ENCODE assay signal across 23 cellular contexts in genomic region chr17:41147531-41148204, GRCh38. TPM values are rescaled to one million over a fixed set of nuclear protein-coding genes. Genes with fewer than 3 reads are reported as not detected.
DNase-seq lines count a peak whose midpoint lies in the region; ATAC-seq, FAIRE-seq and TF ChIP-seq lines count a peak whose summit lies in the region.
"Had no signal": no experiment of that assay in that cellular context is flagged by ENCODE, and none has a peak within 500 bp of the region (broad histone marks: within the 10 kb centered on the region; RNA-seq: fewer than 3 reads in every experiment).

No MANE protein-coding gene starts in this region.

- DNase-seq in HepG2 (ENCODE audit: low spot score) (no peak), right lobe of liver (no peak), K562 (ENCODE audit: extremely low read depth in 1 of 4, low spot score in 3 of 4) (no peak), NCI-H524 (lab: John Stamatoyannopoulos, UW) (no peak)
- no peak for DNase-seq in activated CD8-positive, alpha-beta memory T cell treated with anti-CD3 and anti-CD28 coated beads, Interleukin-2, amount 50 U/mL, for 48 hours
- DNase-seq: 8988T; C1 segment of cervical spinal cord; CD4-positive, CD25-positive, alpha-beta regulatory T cell; CD8-positive, alpha-beta T cell; DMS 273 treated with DMSO at 0.1 percent for 48 hours; DMS79; EL; GDM1; GOT3 had no signal

- H3K36me3 ChIP-seq in HepG2 (replicated peaks in 1 of 2; ENCODE audit: control insufficient read depth in 1 of 2, insufficient read depth in 2 of 2, low read length in 2 of 2) (no peaks in the 10 kb centered on the region), right lobe of liver (no peaks in the 10 kb centered on the region), HEK293 (ENCODE audit: control insufficient read depth in 2 of 2, insufficient read depth in 1 of 2, low read length in 2 of 2) (no peaks in the 10 kb centered on the region), K562 (ENCODE audit: control insufficient read depth, insufficient read depth, low read length) (no peaks in the 10 kb centered on the region)
- H3K36me3 ChIP-seq: HAP-1 had no signal

- no peak overlapping the region for H3K9ac ChIP-seq in HepG2 (ENCODE audit: insufficient read depth, low read depth, low read length)
- H3K9ac ChIP-seq in K562 (ENCODE audit: insufficient read depth in 1 of 2, low read depth in 2 of 2, low read length in 2 of 2) = no peak overlapping the region

- TF ChIP-seq EP300 in HepG2 (IDR thresholded peaks at IDR 0.05; ENCODE audit: low read depth in 2 of 2, low read length in 2 of 2) (no peak), HepG2 (CRISPR knock-in tag; IDR thresholded peaks at IDR 0.05; ENCODE audit: borderline replicate concordance) (no peak), K562 (IDR thresholded peaks at IDR 0.05; ENCODE audit: low read length) (no peak)

- in situ Hi-C loops in HepG2 (cut with HindIII; ENCODE audit: extremely low pct_ligation_motif_present, low pct_unique_long_range_greater_than_20kb) = no loop called here
- in situ Hi-C loops in K562 (cut with MboI) = no loop called here

- H3K4me3 ChIP-seq in HepG2 (replicated peaks in 1 of 3; ENCODE audit: insufficient read depth in 1 of 3, low read depth in 2 of 3, low read length in 3 of 3) (no peak overlapping the region), right lobe of liver (no peak overlapping the region), HEK293 (ENCODE audit: low read depth, low read length) (no peak overlapping the region), K562 (no peak overlapping the region)
- H3K4me3 ChIP-seq: A549, GM12878, HAP-1 had no signal

- H4K20me1 ChIP-seq in HepG2 (ENCODE audit: insufficient read depth, low read length) (no peaks in the 10 kb centered on the region), K562 (replicated peaks; ENCODE audit: control insufficient read depth, insufficient read depth, low read length) (no peaks in the 10 kb centered on the region)

- FAIRE-seq in HepG2 (lab: Jason Lieb, UNC) (no peak), K562 (lab: Jason Lieb, UNC) (no peak)
- FAIRE-seq: D721Med, GM12878, GM19239, H54 had no signal

- TF ChIP-seq CTCF in HepG2 (CRISPR knock-in tag; IDR thresholded peaks at IDR 0.05) (no peak), right lobe of liver (IDR thresholded peaks at IDR 0.05) (no peak), HEK293 (tag by site-specific recombination; IDR thresholded peaks at IDR 0.05) (no peak), K562 (IDR thresholded peaks at IDR 0.05 in 2 of 3, conservative IDR thresholded peaks at IDR 0.05 in 1 of 3; ENCODE audit: insufficient read depth in 2 of 3, low read depth in 1 of 3, low read length in 3 of 3) (no peak)

- 51% methylated on average over 2 of the region's 2 CpGs for WGBS in HepG2 (ENCODE audit: low lambda C conversion rate)
- 76% methylated on average over 2 of the region's 2 CpGs for WGBS in right lobe of liver (ENCODE audit: insufficient coverage, low coverage, low lambda C conversion rate, missing lambda C conversion rate)
- 4% methylated on average over 2 of the region's 2 CpGs for WGBS in K562 (ENCODE audit: insufficient coverage, low coverage, missing lambda C conversion rate)

- H3K9me3 ChIP-seq in HepG2 (ENCODE audit: low read length) (peaks cover 17% of the 10 kb centered on the region), right lobe of liver (no peaks in the 10 kb centered on the region), HEK293 (ENCODE audit: control insufficient read depth, insufficient read depth, low read depth, low read length) (no peaks in the 10 kb centered on the region), K562 (replicated peaks; ENCODE audit: control insufficient read depth, insufficient read depth, low read depth, low read length) (no peaks in the 10 kb centered on the region)
- H3K9me3 ChIP-seq: HAP-1 had no signal

- H3K9me1 ChIP-seq in K562 (ENCODE audit: control insufficient read depth, insufficient read depth, low read length) = no peaks in the 10 kb centered on the region

- ATAC-seq in HepG2 = no peak
- ATAC-seq in right lobe of liver = no peak
- ATAC-seq in K562 = no peak
- ATAC-seq in GM21825 (IDR thresholded peaks at IDR 0.05; ENCODE audit: unreplicated experiment) = no peak
- ATAC-seq: A549; CD8-positive, alpha-beta T cell; GM12878 had no signal

- no TSS peak for BruUV-seq in HepG2 (replicated peaks; lab: Mats Ljungman, UMichigan)
- BruUV-seq in K562 (replicated peaks; lab: Mats Ljungman, UMichigan) = no TSS peak

- no peak overlapping the region for H2AFZ ChIP-seq in HepG2 (ENCODE audit: low read length)
- H2AFZ ChIP-seq in K562 (ENCODE audit: low read depth, low read length) = no peak overlapping the region

- H3K4me1 ChIP-seq in HepG2 (ENCODE audit: insufficient read depth, low read length) (no peaks in the 10 kb centered on the region), right lobe of liver (no peaks in the 10 kb centered on the region), HEK293 (ENCODE audit: control insufficient read depth, insufficient read depth, low read length) (no peaks in the 10 kb centered on the region), K562 (replicated peaks in 1 of 2; ENCODE audit: control insufficient read depth in 2 of 2, insufficient read depth in 2 of 2, low read length in 2 of 2) (no peaks in the 10 kb centered on the region)
- H3K4me1 ChIP-seq: A549, HAP-1 had no signal

- no peak overlapping the region for H3K4me2 ChIP-seq in HepG2 (ENCODE audit: low read depth, low read length)
- H3K4me2 ChIP-seq in K562 (ENCODE audit: insufficient read depth, low read length) = no peak overlapping the region
- H3K4me2 ChIP-seq: A549 had no signal

- no peak for TF ChIP-seq POLR2A in HepG2 (IDR thresholded peaks at IDR 0.05; ENCODE audit: insufficient read depth in 1 of 2, low read depth in 2 of 2, low read length in 2 of 2)
- no peak for TF ChIP-seq POLR2A in right lobe of liver (IDR thresholded peaks at IDR 0.05)
- TF ChIP-seq POLR2A in K562 (conservative IDR thresholded peaks at IDR 0.05) = no peak

- no peaks in the 10 kb centered on the region for H3K27me3 ChIP-seq in HepG2 (ENCODE audit: control insufficient read depth in 1 of 2, insufficient read depth in 2 of 2, low read length in 2 of 2)
- H3K27me3 ChIP-seq in right lobe of liver = no peaks in the 10 kb centered on the region
- no peaks in the 10 kb centered on the region for H3K27me3 ChIP-seq in K562 (ENCODE audit: control insufficient read depth in 2 of 2, insufficient read depth in 2 of 2, low read length in 2 of 2)

- no peak overlapping the region for H3K27ac ChIP-seq in HepG2 (ENCODE audit: extremely low read length, insufficient read depth, low read length)
- no peak overlapping the region for H3K27ac ChIP-seq in right lobe of liver
- H3K27ac ChIP-seq in HEK293 (ENCODE audit: extremely low read depth, low read depth, low read length) = no peak overlapping the region
- H3K27ac ChIP-seq in K562 (ENCODE audit: extremely low read depth, low read depth, low read length) = no peak overlapping the region
- H3K27ac ChIP-seq: A549 had no signal

- CTCF ChIA-PET in HepG2 (lab: Yijun Ruan, JAX; ENCODE audit: low intra/inter-chr PET ratio, low total read pairs) (no interaction called here), HEK293 (lab: Yijun Ruan, JAX) (interaction anchor here (0.7 to 1.5 kb wide), 5 partner anchors 12 to 518 kb away, joined by 3 to 4 read pairs (median 3); no protein-coding TSS in a partner anchor), K562 (lab: Yijun Ruan, JAX; ENCODE audit: low intra/inter-chr PET ratio) (no interaction called here)

- no peaks in the 10 kb centered on the region for H3K79me2 ChIP-seq in HepG2 (ENCODE audit: insufficient read depth, low read length)
- H3K79me2 ChIP-seq in K562 (ENCODE audit: control insufficient read depth, insufficient read depth, low read length) = no peaks in the 10 kb centered on the region

- intact Hi-C loops in HepG2 (cut with micrococcal nuclease; ENCODE audit: unreplicated experiment) (no loop called here), right lobe of liver (cut with DNase I) (no loop called here), K562 (cut with micrococcal nuclease) (no loop called here)

- POLR2A ChIA-PET in HepG2 (lab: Yijun Ruan, JAX) (no interaction called here), HEK293 (lab: Yijun Ruan, JAX) (no interaction called here), K562 (lab: Yijun Ruan, JAX) (no interaction called here)

- no peak for TF ChIP-seq RAD21 in HepG2 (CRISPR knock-in tag; IDR thresholded peaks at IDR 0.05)
- TF ChIP-seq RAD21 in K562 (CRISPR knock-in tag; conservative IDR thresholded peaks at IDR 0.05 in 1 of 2, IDR thresholded peaks at IDR 0.05 in 1 of 2) = no peak

RNA-seq across cellular contexts. Expression of gene KRTAP4-5, which starts 2.0 kb away (rescaled TPM):
- total RNA-seq in HepG2 (2016; rRNA removed; fragmentation: Illumina TruSeq; extraction: Trizol) (not detected in 2 replicates), right lobe of liver (not detected), K562 (2014; rRNA removed) (not detected in 2 replicates), K562 (2014; rRNA removed; fragmentation: Illumina TruSeq; extraction: Trizol) (not detected in 2 replicates), K562 (2015; rRNA removed; fragmentation: Illumina TruSeq; extraction: Trizol) (not detected in 2 replicates), K562 (2021) (not detected in 2 replicates)
- total RNA-seq in HepG2 (2016; cell fraction: cytosol; rRNA removed; fragmentation: Illumina TruSeq; extraction: Trizol; ENCODE audit: low read depth) = not detected in 2 replicates
- total RNA-seq in HepG2 (2016; cell fraction: insoluble cytoplasmic fraction; rRNA removed; fragmentation: Illumina TruSeq; extraction: Trizol) = not detected in 2 replicates
- total RNA-seq in HepG2 (2016; cell fraction: membrane; rRNA removed; fragmentation: Illumina TruSeq; extraction: Trizol) = not detected in 2 replicates
- total RNA-seq in HepG2 (2016; cell fraction: nucleus; rRNA removed; fragmentation: Illumina TruSeq; extraction: Trizol) = not detected in 2 replicates
- polyA plus RNA-seq in HepG2 (2011; rRNA removed) (not detected in 2 replicates), K562 (2011; rRNA removed) (not detected in 2 replicates), K562 (2014; fragmentation: Illumina TruSeq; extraction: Trizol) (not detected in 2 replicates), K562 (2014; fragmentation: Nextera tagmentation; extraction: Ambion mirVana) (not detected), K562 (2014; rRNA removed) (not detected in 2 replicates)
- not detected in 2 replicates for polyA plus RNA-seq in HepG2 (2011; cell fraction: cytosol; rRNA removed)
- not detected in 2 replicates for polyA plus RNA-seq in HepG2 (2011; cell fraction: nucleus; rRNA removed)
- not detected in 2 replicates for polyA plus RNA-seq in HepG2 (2012)
- polyA plus RNA-seq in HepG2 (2016; cell fraction: cytosol; fragmentation: Illumina TruSeq; extraction: Trizol; ENCODE audit: low read depth) = not detected in 2 replicates
- polyA plus RNA-seq in HepG2 (2016; cell fraction: insoluble cytoplasmic fraction; fragmentation: Illumina TruSeq; extraction: Trizol; ENCODE audit: low read depth) = not detected in 2 replicates
- polyA plus RNA-seq in HepG2 (2016; cell fraction: membrane; fragmentation: Illumina TruSeq; extraction: Trizol; ENCODE audit: low read depth) = not detected in 2 replicates
- not detected in 2 replicates for polyA plus RNA-seq in HepG2 (2016; cell fraction: nucleus; fragmentation: Illumina TruSeq; extraction: Trizol; ENCODE audit: insufficient read depth, low read depth)
- polyA minus RNA-seq in HepG2 (2011; rRNA and poly(A)+ RNA removed; ENCODE audit: low replicate concordance) = not detected in 2 replicates
- polyA minus RNA-seq in HepG2 (2011; cell fraction: cytosol; rRNA and poly(A)+ RNA removed) = not detected in 2 replicates
- polyA minus RNA-seq in HepG2 (2011; cell fraction: nucleus; rRNA and poly(A)+ RNA removed) = not detected in 2 replicates
- total RNA-seq in K562 (2011; cell fraction: chromatin; rRNA removed; ENCODE audit: low replicate concordance) = not detected in 2 replicates
- total RNA-seq in K562 (2011; cell fraction: nucleolus; rRNA removed) = not detected in 2 replicates
- total RNA-seq in K562 (2011; cell fraction: nucleoplasm; rRNA removed) = not detected in 2 replicates
- not detected in 2 replicates for polyA plus RNA-seq in K562 (2011; cell fraction: cytosol; rRNA removed)
- polyA plus RNA-seq in K562 (2011; cell fraction: nucleus; rRNA removed) = not detected in 2 replicates
- polyA plus RNA-seq in K562 (2012) = not detected in 2 replicates
- not detected in 2 replicates for polyA minus RNA-seq in K562 (2011; rRNA and poly(A)+ RNA removed)
- not detected in 2 replicates for polyA minus RNA-seq in K562 (2011; cell fraction: cytosol; rRNA and poly(A)+ RNA removed)
- not detected in 2 replicates for polyA minus RNA-seq in K562 (2011; cell fraction: nucleus; rRNA and poly(A)+ RNA removed)
- total RNA-seq: CD4-positive, CD25-positive, alpha-beta regulatory T cell; CD8-positive, alpha-beta T cell; GM12878 had no signal
- polyA plus RNA-seq: A549; BJ; CD4-positive, CD25-positive, alpha-beta regulatory T cell; GM12878 had no signal

RNA-seq across cellular contexts. Expression of gene KRTAP4-6, which starts 7.3 kb away (rescaled TPM):
- not detected in 2 replicates for total RNA-seq in HepG2 (2016; rRNA removed; fragmentation: Illumina TruSeq; extraction: Trizol)
- total RNA-seq in HepG2 (2016; cell fraction: cytosol; rRNA removed; fragmentation: Illumina TruSeq; extraction: Trizol; ENCODE audit: low read depth) = not detected in 2 replicates
- total RNA-seq in HepG2 (2016; cell fraction: insoluble cytoplasmic fraction; rRNA removed; fragmentation: Illumina TruSeq; extraction: Trizol) = not detected in 2 replicates
- not detected in 2 replicates for total RNA-seq in HepG2 (2016; cell fraction: membrane; rRNA removed; fragmentation: Illumina TruSeq; extraction: Trizol)
- not detected in 2 replicates for total RNA-seq in HepG2 (2016; cell fraction: nucleus; rRNA removed; fragmentation: Illumina TruSeq; extraction: Trizol)
- polyA plus RNA-seq in HepG2 (2011; rRNA removed) = not detected in 2 replicates
- not detected in 2 replicates for polyA plus RNA-seq in HepG2 (2011; cell fraction: cytosol; rRNA removed)
- polyA plus RNA-seq in HepG2 (2011; cell fraction: nucleus; rRNA removed) = not detected in 2 replicates
- not detected in 2 replicates for polyA plus RNA-seq in HepG2 (2012)
- not detected in 2 replicates for polyA plus RNA-seq in HepG2 (2016; cell fraction: cytosol; fragmentation: Illumina TruSeq; extraction: Trizol; ENCODE audit: low read depth)
- polyA plus RNA-seq in HepG2 (2016; cell fraction: insoluble cytoplasmic fraction; fragmentation: Illumina TruSeq; extraction: Trizol; ENCODE audit: low read depth) = not detected in 2 replicates
- polyA plus RNA-seq in HepG2 (2016; cell fraction: membrane; fragmentation: Illumina TruSeq; extraction: Trizol; ENCODE audit: low read depth) = not detected in 2 replicates
- polyA plus RNA-seq in HepG2 (2016; cell fraction: nucleus; fragmentation: Illumina TruSeq; extraction: Trizol; ENCODE audit: insufficient read depth, low read depth) = not detected in 2 replicates
- polyA minus RNA-seq in HepG2 (2011; rRNA and poly(A)+ RNA removed; ENCODE audit: low replicate concordance) = not detected in 2 replicates
- not detected in 2 replicates for polyA minus RNA-seq in HepG2 (2011; cell fraction: cytosol; rRNA and poly(A)+ RNA removed)
- polyA minus RNA-seq in HepG2 (2011; cell fraction: nucleus; rRNA and poly(A)+ RNA removed) = not detected in 2 replicates
- not detected for total RNA-seq in right lobe of liver
- not detected in 2 replicates for total RNA-seq in K562 (2011; cell fraction: chromatin; rRNA removed; ENCODE audit: low replicate concordance)
- not detected in 2 replicates for total RNA-seq in K562 (2011; cell fraction: nucleolus; rRNA removed)
- total RNA-seq in K562 (2011; cell fraction: nucleoplasm; rRNA removed) = not detected in 2 replicates
- total RNA-seq in K562 (2014; rRNA removed) = not detected in 2 replicates
- total RNA-seq in K562 (2014; rRNA removed; fragmentation: Illumina TruSeq; extraction: Trizol) = not detected in 2 replicates
- total RNA-seq in K562 (2015; rRNA removed; fragmentation: Illumina TruSeq; extraction: Trizol) = not detected in 2 replicates
- total RNA-seq in K562 (2021) = not detected in 2 replicates
- polyA plus RNA-seq in K562 (2011; rRNA removed) = not detected in 2 replicates
- polyA plus RNA-seq in K562 (2011; cell fraction: cytosol; rRNA removed) = not detected in 2 replicates
- not detected in 2 replicates for polyA plus RNA-seq in K562 (2011; cell fraction: nucleus; rRNA removed)
- not detected in 2 replicates for polyA plus RNA-seq in K562 (2012)
- polyA plus RNA-seq in K562 (2014; fragmentation: Illumina TruSeq; extraction: Trizol) = not detected in 2 replicates
- polyA plus RNA-seq in K562 (2014; fragmentation: Nextera tagmentation; extraction: Ambion mirVana) = not detected
- not detected in 2 replicates for polyA plus RNA-seq in K562 (2014; rRNA removed)
- not detected in 2 replicates for polyA minus RNA-seq in K562 (2011; rRNA and poly(A)+ RNA removed)
- not detected in 2 replicates for polyA minus RNA-seq in K562 (2011; cell fraction: cytosol; rRNA and poly(A)+ RNA removed)
- not detected in 2 replicates for polyA minus RNA-seq in K562 (2011; cell fraction: nucleus; rRNA and poly(A)+ RNA removed)
- total RNA-seq: CD4-positive, CD25-positive, alpha-beta regulatory T cell; CD8-positive, alpha-beta T cell; GM12878 had no signal
- polyA plus RNA-seq: A549; BJ; CD4-positive, CD25-positive, alpha-beta regulatory T cell; GM12878 had no signal

RNA-seq across cellular contexts. Expression of gene KRTAP4-4, which starts 12.9 kb away (rescaled TPM):
- total RNA-seq in HepG2 (2016; rRNA removed; fragmentation: Illumina TruSeq; extraction: Trizol) (not detected in 2 replicates), right lobe of liver (not detected), K562 (2014; rRNA removed) (not detected in 2 replicates), K562 (2014; rRNA removed; fragmentation: Illumina TruSeq; extraction: Trizol) (not detected in 2 replicates), K562 (2015; rRNA removed; fragmentation: Illumina TruSeq; extraction: Trizol) (not detected in 2 replicates), K562 (2021) (not detected in 2 replicates)
- total RNA-seq in HepG2 (2016; cell fraction: cytosol; rRNA removed; fragmentation: Illumina TruSeq; extraction: Trizol; ENCODE audit: low read depth) = not detected in 2 replicates
- total RNA-seq in HepG2 (2016; cell fraction: insoluble cytoplasmic fraction; rRNA removed; fragmentation: Illumina TruSeq; extraction: Trizol) = not detected in 2 replicates
- not detected in 2 replicates for total RNA-seq in HepG2 (2016; cell fraction: membrane; rRNA removed; fragmentation: Illumina TruSeq; extraction: Trizol)
- not detected in 2 replicates for total RNA-seq in HepG2 (2016; cell fraction: nucleus; rRNA removed; fragmentation: Illumina TruSeq; extraction: Trizol)
- polyA plus RNA-seq in HepG2 (2011; rRNA removed) (not detected in 2 replicates), K562 (2011; rRNA removed) (not detected in 2 replicates), K562 (2014; fragmentation: Illumina TruSeq; extraction: Trizol) (not detected in 2 replicates), K562 (2014; fragmentation: Nextera tagmentation; extraction: Ambion mirVana) (not detected), K562 (2014; rRNA removed) (not detected in 2 replicates)
- polyA plus RNA-seq in HepG2 (2011; cell fraction: cytosol; rRNA removed) = not detected in 2 replicates
- polyA plus RNA-seq in HepG2 (2011; cell fraction: nucleus; rRNA removed) = not detected in 2 replicates
- not detected in 2 replicates for polyA plus RNA-seq in HepG2 (2012)
- polyA plus RNA-seq in HepG2 (2016; cell fraction: cytosol; fragmentation: Illumina TruSeq; extraction: Trizol; ENCODE audit: low read depth) = not detected in 2 replicates
- polyA plus RNA-seq in HepG2 (2016; cell fraction: insoluble cytoplasmic fraction; fragmentation: Illumina TruSeq; extraction: Trizol; ENCODE audit: low read depth) = not detected in 2 replicates
- polyA plus RNA-seq in HepG2 (2016; cell fraction: membrane; fragmentation: Illumina TruSeq; extraction: Trizol; ENCODE audit: low read depth) = not detected in 2 replicates
- not detected in 2 replicates for polyA plus RNA-seq in HepG2 (2016; cell fraction: nucleus; fragmentation: Illumina TruSeq; extraction: Trizol; ENCODE audit: insufficient read depth, low read depth)
- not detected in 2 replicates for polyA minus RNA-seq in HepG2 (2011; rRNA and poly(A)+ RNA removed; ENCODE audit: low replicate concordance)
- polyA minus RNA-seq in HepG2 (2011; cell fraction: cytosol; rRNA and poly(A)+ RNA removed) = not detected in 2 replicates
- not detected in 2 replicates for polyA minus RNA-seq in HepG2 (2011; cell fraction: nucleus; rRNA and poly(A)+ RNA removed)
- total RNA-seq in K562 (2011; cell fraction: chromatin; rRNA removed; ENCODE audit: low replicate concordance) = not detected in 2 replicates
- not detected in 2 replicates for total RNA-seq in K562 (2011; cell fraction: nucleolus; rRNA removed)
- not detected in 2 replicates for total RNA-seq in K562 (2011; cell fraction: nucleoplasm; rRNA removed)
- not detected in 2 replicates for polyA plus RNA-seq in K562 (2011; cell fraction: cytosol; rRNA removed)
- not detected in 2 replicates for polyA plus RNA-seq in K562 (2011; cell fraction: nucleus; rRNA removed)
- polyA plus RNA-seq in K562 (2012) = not detected in 2 replicates
- polyA minus RNA-seq in K562 (2011; rRNA and poly(A)+ RNA removed) = not detected in 2 replicates
- polyA minus RNA-seq in K562 (2011; cell fraction: cytosol; rRNA and poly(A)+ RNA removed) = not detected in 2 replicates
- not detected in 2 replicates for polyA minus RNA-seq in K562 (2011; cell fraction: nucleus; rRNA and poly(A)+ RNA removed)
- total RNA-seq: CD4-positive, CD25-positive, alpha-beta regulatory T cell; CD8-positive, alpha-beta T cell; GM12878 had no signal
- polyA plus RNA-seq: A549; BJ; CD4-positive, CD25-positive, alpha-beta regulatory T cell; GM12878 had no signal

RNA-seq across cellular contexts. Expression of gene KRTAP4-3, which starts 20.4 kb away (rescaled TPM):
- total RNA-seq in HepG2 (2016; rRNA removed; fragmentation: Illumina TruSeq; extraction: Trizol) (not detected in 2 replicates), right lobe of liver (not detected), K562 (2014; rRNA removed) (not detected in 2 replicates), K562 (2014; rRNA removed; fragmentation: Illumina TruSeq; extraction: Trizol) (not detected in 2 replicates), K562 (2015; rRNA removed; fragmentation: Illumina TruSeq; extraction: Trizol) (not detected in 2 replicates), K562 (2021) (not detected in 2 replicates)
- not detected in 2 replicates for total RNA-seq in HepG2 (2016; cell fraction: cytosol; rRNA removed; fragmentation: Illumina TruSeq; extraction: Trizol; ENCODE audit: low read depth)
- total RNA-seq in HepG2 (2016; cell fraction: insoluble cytoplasmic fraction; rRNA removed; fragmentation: Illumina TruSeq; extraction: Trizol) = not detected in 2 replicates
- not detected in 2 replicates for total RNA-seq in HepG2 (2016; cell fraction: membrane; rRNA removed; fragmentation: Illumina TruSeq; extraction: Trizol)
- total RNA-seq in HepG2 (2016; cell fraction: nucleus; rRNA removed; fragmentation: Illumina TruSeq; extraction: Trizol) = not detected in 2 replicates
- polyA plus RNA-seq in HepG2 (2011; rRNA removed) (not detected in 2 replicates), K562 (2011; rRNA removed) (not detected in 2 replicates), K562 (2014; fragmentation: Illumina TruSeq; extraction: Trizol) (not detected in 2 replicates), K562 (2014; fragmentation: Nextera tagmentation; extraction: Ambion mirVana) (not detected), K562 (2014; rRNA removed) (not detected in 2 replicates)
- polyA plus RNA-seq in HepG2 (2011; cell fraction: cytosol; rRNA removed) = not detected in 2 replicates
- not detected in 2 replicates for polyA plus RNA-seq in HepG2 (2011; cell fraction: nucleus; rRNA removed)
- not detected in 2 replicates for polyA plus RNA-seq in HepG2 (2012)
- not detected in 2 replicates for polyA plus RNA-seq in HepG2 (2016; cell fraction: cytosol; fragmentation: Illumina TruSeq; extraction: Trizol; ENCODE audit: low read depth)
- not detected in 2 replicates for polyA plus RNA-seq in HepG2 (2016; cell fraction: insoluble cytoplasmic fraction; fragmentation: Illumina TruSeq; extraction: Trizol; ENCODE audit: low read depth)
- not detected in 2 replicates for polyA plus RNA-seq in HepG2 (2016; cell fraction: membrane; fragmentation: Illumina TruSeq; extraction: Trizol; ENCODE audit: low read depth)
- not detected in 2 replicates for polyA plus RNA-seq in HepG2 (2016; cell fraction: nucleus; fragmentation: Illumina TruSeq; extraction: Trizol; ENCODE audit: insufficient read depth, low read depth)
- polyA minus RNA-seq in HepG2 (2011; rRNA and poly(A)+ RNA removed; ENCODE audit: low replicate concordance) = not detected in 2 replicates
- polyA minus RNA-seq in HepG2 (2011; cell fraction: cytosol; rRNA and poly(A)+ RNA removed) = not detected in 2 replicates
- not detected in 2 replicates for polyA minus RNA-seq in HepG2 (2011; cell fraction: nucleus; rRNA and poly(A)+ RNA removed)
- total RNA-seq in K562 (2011; cell fraction: chromatin; rRNA removed; ENCODE audit: low replicate concordance) = not detected in 2 replicates
- not detected in 2 replicates for total RNA-seq in K562 (2011; cell fraction: nucleolus; rRNA removed)
- total RNA-seq in K562 (2011; cell fraction: nucleoplasm; rRNA removed) = not detected in 2 replicates
- not detected in 2 replicates for polyA plus RNA-seq in K562 (2011; cell fraction: cytosol; rRNA removed)
- polyA plus RNA-seq in K562 (2011; cell fraction: nucleus; rRNA removed) = not detected in 2 replicates
- polyA plus RNA-seq in K562 (2012) = not detected in 2 replicates
- not detected in 2 replicates for polyA minus RNA-seq in K562 (2011; rRNA and poly(A)+ RNA removed)
- not detected in 2 replicates for polyA minus RNA-seq in K562 (2011; cell fraction: cytosol; rRNA and poly(A)+ RNA removed)
- polyA minus RNA-seq in K562 (2011; cell fraction: nucleus; rRNA and poly(A)+ RNA removed) = not detected in 2 replicates
- total RNA-seq: CD4-positive, CD25-positive, alpha-beta regulatory T cell; CD8-positive, alpha-beta T cell; GM12878 had no signal
- polyA plus RNA-seq: A549; BJ; CD4-positive, CD25-positive, alpha-beta regulatory T cell; GM12878 had no signal

RNA-seq across cellular contexts. Expression of gene KRTAP4-12, which starts 23.7 kb away (rescaled TPM):
- total RNA-seq in HepG2 (2016; rRNA removed; fragmentation: Illumina TruSeq; extraction: Trizol) (not detected in 2 replicates), right lobe of liver (not detected), K562 (2014; rRNA removed) (not detected in 2 replicates), K562 (2014; rRNA removed; fragmentation: Illumina TruSeq; extraction: Trizol) (not detected in 2 replicates), K562 (2015; rRNA removed; fragmentation: Illumina TruSeq; extraction: Trizol) (not detected in 2 replicates), K562 (2021) (not detected in 2 replicates)
- total RNA-seq in HepG2 (2016; cell fraction: cytosol; rRNA removed; fragmentation: Illumina TruSeq; extraction: Trizol; ENCODE audit: low read depth) = not detected in 2 replicates
- total RNA-seq in HepG2 (2016; cell fraction: insoluble cytoplasmic fraction; rRNA removed; fragmentation: Illumina TruSeq; extraction: Trizol) = not detected in 2 replicates
- total RNA-seq in HepG2 (2016; cell fraction: membrane; rRNA removed; fragmentation: Illumina TruSeq; extraction: Trizol) = not detected in 2 replicates
- not detected in 2 replicates for total RNA-seq in HepG2 (2016; cell fraction: nucleus; rRNA removed; fragmentation: Illumina TruSeq; extraction: Trizol)
- polyA plus RNA-seq in HepG2 (2011; rRNA removed) (not detected in 2 replicates), K562 (2011; rRNA removed) (not detected in 2 replicates), K562 (2014; fragmentation: Illumina TruSeq; extraction: Trizol) (not detected in 2 replicates), K562 (2014; fragmentation: Nextera tagmentation; extraction: Ambion mirVana) (not detected), K562 (2014; rRNA removed) (not detected in 2 replicates)
- not detected in 2 replicates for polyA plus RNA-seq in HepG2 (2011; cell fraction: cytosol; rRNA removed)
- not detected in 2 replicates for polyA plus RNA-seq in HepG2 (2011; cell fraction: nucleus; rRNA removed)
- not detected in 2 replicates for polyA plus RNA-seq in HepG2 (2012)
- polyA plus RNA-seq in HepG2 (2016; cell fraction: cytosol; fragmentation: Illumina TruSeq; extraction: Trizol; ENCODE audit: low read depth) = not detected in 2 replicates
- not detected in 2 replicates for polyA plus RNA-seq in HepG2 (2016; cell fraction: insoluble cytoplasmic fraction; fragmentation: Illumina TruSeq; extraction: Trizol; ENCODE audit: low read depth)
- polyA plus RNA-seq in HepG2 (2016; cell fraction: membrane; fragmentation: Illumina TruSeq; extraction: Trizol; ENCODE audit: low read depth) = not detected in 2 replicates
- not detected in 2 replicates for polyA plus RNA-seq in HepG2 (2016; cell fraction: nucleus; fragmentation: Illumina TruSeq; extraction: Trizol; ENCODE audit: insufficient read depth, low read depth)
- polyA minus RNA-seq in HepG2 (2011; rRNA and poly(A)+ RNA removed; ENCODE audit: low replicate concordance) = not detected in 2 replicates
- not detected in 2 replicates for polyA minus RNA-seq in HepG2 (2011; cell fraction: cytosol; rRNA and poly(A)+ RNA removed)
- polyA minus RNA-seq in HepG2 (2011; cell fraction: nucleus; rRNA and poly(A)+ RNA removed) = not detected in 2 replicates
- not detected in 2 replicates for total RNA-seq in K562 (2011; cell fraction: chromatin; rRNA removed; ENCODE audit: low replicate concordance)
- not detected in 2 replicates for total RNA-seq in K562 (2011; cell fraction: nucleolus; rRNA removed)
- total RNA-seq in K562 (2011; cell fraction: nucleoplasm; rRNA removed) = not detected in 2 replicates
- polyA plus RNA-seq in K562 (2011; cell fraction: cytosol; rRNA removed) = not detected in 2 replicates
- not detected in 2 replicates for polyA plus RNA-seq in K562 (2011; cell fraction: nucleus; rRNA removed)
- not detected in 2 replicates for polyA plus RNA-seq in K562 (2012)
- polyA minus RNA-seq in K562 (2011; rRNA and poly(A)+ RNA removed) = not detected in 2 replicates
- polyA minus RNA-seq in K562 (2011; cell fraction: cytosol; rRNA and poly(A)+ RNA removed) = not detected in 2 replicates
- polyA minus RNA-seq in K562 (2011; cell fraction: nucleus; rRNA and poly(A)+ RNA removed) = not detected in 2 replicates
- total RNA-seq: CD4-positive, CD25-positive, alpha-beta regulatory T cell; CD8-positive, alpha-beta T cell; GM12878 had no signal
- polyA plus RNA-seq: A549; CD4-positive, CD25-positive, alpha-beta regulatory T cell; GM12878 had no signal

Comparison
In these comparisons a context has a peak if more than half of its experiments do, and no peak if none do; other contexts are left out.
1. Of the 241 proteins assayed by ChIP-seq in both HepG2 and K562: peak only in HepG2: none; only in K562: none; in both: HNRNPK; in neither: 240.